7 cellular contexts compared by ENCODE assay signal in genomic region chr11:115664313-115664712, GRCh38.
"Had no signal": no experiment of that assay in that cellular context is flagged by ENCODE, and none has a peak within 500 bp of the region (broad histone marks: within the 10 kb centered on the region; RNA-seq: fewer than 3 reads in every experiment).

No MANE protein-coding gene starts in this region.

- H3K36me3 ChIP-seq: HAP-1 had no signal

- H3K9me3 ChIP-seq: HAP-1 had no signal

- ATAC-seq: HCT116, K562 had no signal

- H3K4me1 ChIP-seq: HAP-1 had no signal

- DNase-seq: H7, HFFc6, IMR-90 had no signal

- H2AFZ ChIP-seq: GM23338 had no signal

- H3K4me2 ChIP-seq: GM23338 had no signal

- H3K4me3 ChIP-seq: GM23338, HAP-1, K562 had no signal
